Comparison of ENCODE assay signal across 1 cellular context in the genomic region with DNA sequence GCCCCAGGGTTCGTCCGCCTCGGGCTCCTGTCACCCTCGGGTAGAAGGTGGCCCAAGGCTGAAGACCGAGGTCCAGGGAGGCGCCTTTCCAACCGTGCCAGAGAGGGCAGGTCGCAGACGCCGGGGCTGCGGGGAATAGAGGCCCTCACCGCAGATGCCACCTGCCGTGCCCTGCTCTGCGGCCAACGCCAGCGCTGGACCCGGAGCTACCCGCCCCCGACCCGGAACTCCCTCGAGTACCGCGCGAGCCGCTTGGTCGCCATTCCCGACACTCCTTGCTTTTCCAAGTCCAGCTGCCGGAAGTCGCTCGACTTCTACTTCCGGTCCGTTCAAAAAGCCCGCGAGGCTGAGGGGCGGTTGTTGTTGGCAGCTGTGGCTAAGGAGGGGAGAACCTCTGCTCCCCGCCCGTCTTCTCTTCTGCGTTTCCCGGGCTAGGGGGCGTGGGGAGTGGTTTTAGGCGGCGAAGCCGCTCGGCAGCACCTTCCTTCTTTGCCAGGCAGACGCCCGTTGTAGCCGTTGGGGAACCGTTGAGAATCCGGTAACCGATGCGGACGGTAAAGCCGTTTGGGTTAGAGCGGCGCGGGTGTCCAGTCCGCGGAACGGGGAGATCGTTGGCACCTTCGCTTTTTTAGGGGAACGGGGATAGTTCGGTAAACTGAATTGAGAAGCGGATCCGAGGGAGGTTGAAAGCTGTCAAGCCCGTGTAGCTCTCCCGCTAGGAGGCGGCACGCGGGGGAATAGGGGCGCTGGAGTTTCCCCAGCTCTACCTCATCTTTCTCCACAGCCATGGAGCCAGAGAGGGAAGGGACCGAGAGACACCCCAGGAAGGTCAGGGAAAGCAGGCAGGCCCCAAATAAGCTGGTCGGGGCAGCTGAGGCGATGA.
TF ChIP-seq lines count a peak whose summit lies in the region.

A gene with protein sequence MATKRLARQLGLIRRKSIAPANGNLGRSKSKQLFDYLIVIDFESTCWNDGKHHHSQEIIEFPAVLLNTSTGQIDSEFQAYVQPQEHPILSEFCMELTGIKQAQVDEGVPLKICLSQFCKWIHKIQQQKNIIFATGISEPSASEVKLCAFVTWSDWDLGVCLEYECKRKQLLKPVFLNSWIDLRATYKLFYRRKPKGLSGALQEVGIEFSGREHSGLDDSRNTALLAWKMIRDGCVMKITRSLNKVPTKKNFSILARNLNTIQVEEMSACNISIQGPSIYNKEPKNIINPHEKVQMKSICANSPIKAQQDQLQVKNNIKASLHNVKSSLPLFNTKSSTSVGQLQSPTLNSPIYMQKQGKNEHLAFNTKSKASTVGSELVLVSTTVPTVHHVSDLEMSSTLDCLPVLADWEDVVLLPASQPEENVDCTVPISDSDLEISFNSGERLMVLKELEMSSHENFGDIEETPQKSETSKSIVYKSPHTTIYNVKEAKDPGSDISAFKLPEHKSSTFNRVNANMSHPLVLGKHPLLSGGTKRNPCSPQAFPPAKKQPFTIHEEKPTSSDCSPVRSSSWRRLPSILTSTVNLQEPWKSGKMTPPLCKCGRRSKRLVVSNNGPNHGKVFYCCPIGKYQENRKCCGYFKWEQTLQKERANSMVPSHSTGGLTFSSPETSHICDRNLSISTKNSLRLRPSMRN (minus strand): TSS at position 305 of the 883 bp plus-strand sequence. CDS start 42 bp downstream, at position 263.
A gene with protein sequence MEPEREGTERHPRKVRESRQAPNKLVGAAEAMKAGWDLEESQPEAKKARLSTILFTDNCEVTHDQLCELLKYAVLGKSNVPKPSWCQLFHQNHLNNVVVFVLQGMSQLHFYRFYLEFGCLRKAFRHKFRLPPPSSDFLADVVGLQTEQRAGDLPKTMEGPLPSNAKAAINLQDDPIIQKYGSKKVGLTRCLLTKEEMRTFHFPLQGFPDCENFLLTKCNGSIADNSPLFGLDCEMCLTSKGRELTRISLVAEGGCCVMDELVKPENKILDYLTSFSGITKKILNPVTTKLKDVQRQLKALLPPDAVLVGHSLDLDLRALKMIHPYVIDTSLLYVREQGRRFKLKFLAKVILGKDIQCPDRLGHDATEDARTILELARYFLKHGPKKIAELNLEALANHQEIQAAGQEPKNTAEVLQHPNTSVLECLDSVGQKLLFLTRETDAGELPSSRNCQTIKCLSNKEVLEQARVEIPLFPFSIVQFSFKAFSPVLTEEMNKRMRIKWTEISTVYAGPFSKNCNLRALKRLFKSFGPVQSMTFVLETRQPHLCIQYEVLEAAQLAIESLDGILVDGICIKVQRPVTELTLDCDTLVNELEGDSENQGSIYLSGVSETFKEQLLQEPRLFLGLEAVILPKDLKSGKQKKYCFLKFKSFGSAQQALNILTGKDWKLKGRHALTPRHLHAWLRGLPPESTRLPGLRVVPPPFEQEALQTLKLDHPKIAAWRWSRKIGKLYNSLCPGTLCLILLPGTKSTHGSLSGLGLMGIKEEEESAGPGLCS (plus strand): TSS at position 360 of the 883 bp plus-strand sequence. CDS start 427 bp downstream, at position 787.

TF ChIP-seq in K562, 482 proteins besides CTCF, POLR2A, EP300 and RAD21 (continued from another document and continues in another):
- TF ChIP-seq ELF2 (CRISPR knock-in tag; IDR thresholded peaks at IDR 0.05): peak; percentile 52
- TF ChIP-seq, protein P1, sequence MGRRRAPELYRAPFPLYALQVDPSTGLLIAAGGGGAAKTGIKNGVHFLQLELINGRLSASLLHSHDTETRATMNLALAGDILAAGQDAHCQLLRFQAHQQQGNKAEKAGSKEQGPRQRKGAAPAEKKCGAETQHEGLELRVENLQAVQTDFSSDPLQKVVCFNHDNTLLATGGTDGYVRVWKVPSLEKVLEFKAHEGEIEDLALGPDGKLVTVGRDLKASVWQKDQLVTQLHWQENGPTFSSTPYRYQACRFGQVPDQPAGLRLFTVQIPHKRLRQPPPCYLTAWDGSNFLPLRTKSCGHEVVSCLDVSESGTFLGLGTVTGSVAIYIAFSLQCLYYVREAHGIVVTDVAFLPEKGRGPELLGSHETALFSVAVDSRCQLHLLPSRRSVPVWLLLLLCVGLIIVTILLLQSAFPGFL (CRISPR knock-in tag; IDR thresholded peaks at IDR 0.05): no peak; the same call in 1 of the 2 replicates
- TF ChIP-seq KHSRP (IDR thresholded peaks at IDR 0.05): no peak
- TF ChIP-seq E2F3 (CRISPR knock-in tag; IDR thresholded peaks at IDR 0.05): 0 out of 2 replicates have a peak, but pooled peaks have one; percentile 25
- no peak for TF ChIP-seq MCM7 (IDR thresholded peaks at IDR 0.05)
- no peak for TF ChIP-seq SMARCB1 (IDR thresholded peaks at IDR 0.05; ENCODE audit: insufficient read length, low read depth)
- TF ChIP-seq ZNF780A (CRISPR knock-in tag; IDR thresholded peaks at IDR 0.05): no peak
- no peak for TF ChIP-seq MCM2 (IDR thresholded peaks at IDR 0.05; ENCODE audit: low read depth)
- TF ChIP-seq, protein P2, sequence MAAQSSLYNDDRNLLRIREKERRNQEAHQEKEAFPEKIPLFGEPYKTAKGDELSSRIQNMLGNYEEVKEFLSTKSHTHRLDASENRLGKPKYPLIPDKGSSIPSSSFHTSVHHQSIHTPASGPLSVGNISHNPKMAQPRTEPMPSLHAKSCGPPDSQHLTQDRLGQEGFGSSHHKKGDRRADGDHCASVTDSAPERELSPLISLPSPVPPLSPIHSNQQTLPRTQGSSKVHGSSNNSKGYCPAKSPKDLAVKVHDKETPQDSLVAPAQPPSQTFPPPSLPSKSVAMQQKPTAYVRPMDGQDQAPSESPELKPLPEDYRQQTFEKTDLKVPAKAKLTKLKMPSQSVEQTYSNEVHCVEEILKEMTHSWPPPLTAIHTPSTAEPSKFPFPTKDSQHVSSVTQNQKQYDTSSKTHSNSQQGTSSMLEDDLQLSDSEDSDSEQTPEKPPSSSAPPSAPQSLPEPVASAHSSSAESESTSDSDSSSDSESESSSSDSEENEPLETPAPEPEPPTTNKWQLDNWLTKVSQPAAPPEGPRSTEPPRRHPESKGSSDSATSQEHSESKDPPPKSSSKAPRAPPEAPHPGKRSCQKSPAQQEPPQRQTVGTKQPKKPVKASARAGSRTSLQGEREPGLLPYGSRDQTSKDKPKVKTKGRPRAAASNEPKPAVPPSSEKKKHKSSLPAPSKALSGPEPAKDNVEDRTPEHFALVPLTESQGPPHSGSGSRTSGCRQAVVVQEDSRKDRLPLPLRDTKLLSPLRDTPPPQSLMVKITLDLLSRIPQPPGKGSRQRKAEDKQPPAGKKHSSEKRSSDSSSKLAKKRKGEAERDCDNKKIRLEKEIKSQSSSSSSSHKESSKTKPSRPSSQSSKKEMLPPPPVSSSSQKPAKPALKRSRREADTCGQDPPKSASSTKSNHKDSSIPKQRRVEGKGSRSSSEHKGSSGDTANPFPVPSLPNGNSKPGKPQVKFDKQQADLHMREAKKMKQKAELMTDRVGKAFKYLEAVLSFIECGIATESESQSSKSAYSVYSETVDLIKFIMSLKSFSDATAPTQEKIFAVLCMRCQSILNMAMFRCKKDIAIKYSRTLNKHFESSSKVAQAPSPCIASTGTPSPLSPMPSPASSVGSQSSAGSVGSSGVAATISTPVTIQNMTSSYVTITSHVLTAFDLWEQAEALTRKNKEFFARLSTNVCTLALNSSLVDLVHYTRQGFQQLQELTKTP (IDR thresholded peaks at IDR 0.05; ENCODE audit: low read depth in 1 of 2, partially characterized antibody in 2 of 2): peak in 1 of 2 experiments; percentile 82
- no peak for TF ChIP-seq PHB2 (IDR thresholded peaks at IDR 0.05; ENCODE audit: low read depth)
- TF ChIP-seq SIN3B (IDR thresholded peaks at IDR 0.05; ENCODE audit: low read depth): peak; percentile 77
- TF ChIP-seq, protein P3, sequence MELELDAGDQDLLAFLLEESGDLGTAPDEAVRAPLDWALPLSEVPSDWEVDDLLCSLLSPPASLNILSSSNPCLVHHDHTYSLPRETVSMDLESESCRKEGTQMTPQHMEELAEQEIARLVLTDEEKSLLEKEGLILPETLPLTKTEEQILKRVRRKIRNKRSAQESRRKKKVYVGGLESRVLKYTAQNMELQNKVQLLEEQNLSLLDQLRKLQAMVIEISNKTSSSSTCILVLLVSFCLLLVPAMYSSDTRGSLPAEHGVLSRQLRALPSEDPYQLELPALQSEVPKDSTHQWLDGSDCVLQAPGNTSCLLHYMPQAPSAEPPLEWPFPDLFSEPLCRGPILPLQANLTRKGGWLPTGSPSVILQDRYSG (tag; conservative IDR thresholded peaks at IDR 0.05; ENCODE audit: low read depth): 0 out of 2 replicates have a peak, but pooled peaks have one; percentile 15
- TF ChIP-seq ZNF253 (CRISPR knock-in tag; conservative IDR thresholded peaks at IDR 0.05): no peak
- TF ChIP-seq ZSCAN29 (IDR thresholded peaks at IDR 0.05): peak; percentile 88
- TF ChIP-seq, protein P4, sequence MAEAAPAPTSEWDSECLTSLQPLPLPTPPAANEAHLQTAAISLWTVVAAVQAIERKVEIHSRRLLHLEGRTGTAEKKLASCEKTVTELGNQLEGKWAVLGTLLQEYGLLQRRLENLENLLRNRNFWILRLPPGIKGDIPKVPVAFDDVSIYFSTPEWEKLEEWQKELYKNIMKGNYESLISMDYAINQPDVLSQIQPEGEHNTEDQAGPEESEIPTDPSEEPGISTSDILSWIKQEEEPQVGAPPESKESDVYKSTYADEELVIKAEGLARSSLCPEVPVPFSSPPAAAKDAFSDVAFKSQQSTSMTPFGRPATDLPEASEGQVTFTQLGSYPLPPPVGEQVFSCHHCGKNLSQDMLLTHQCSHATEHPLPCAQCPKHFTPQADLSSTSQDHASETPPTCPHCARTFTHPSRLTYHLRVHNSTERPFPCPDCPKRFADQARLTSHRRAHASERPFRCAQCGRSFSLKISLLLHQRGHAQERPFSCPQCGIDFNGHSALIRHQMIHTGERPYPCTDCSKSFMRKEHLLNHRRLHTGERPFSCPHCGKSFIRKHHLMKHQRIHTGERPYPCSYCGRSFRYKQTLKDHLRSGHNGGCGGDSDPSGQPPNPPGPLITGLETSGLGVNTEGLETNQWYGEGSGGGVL (CRISPR knock-in tag; IDR thresholded peaks at IDR 0.05): no peak
- TF ChIP-seq ETS2 (tag; IDR thresholded peaks at IDR 0.05; ENCODE audit: borderline replicate concordance, poor library complexity, severe bottlenecking): no peak
- no peak for TF ChIP-seq SLC30A9 (CRISPR knock-in tag; IDR thresholded peaks at IDR 0.05)
- no peak for TF ChIP-seq ZC3H11A (IDR thresholded peaks at IDR 0.05; ENCODE audit: low read depth, low read length)
- TF ChIP-seq CXXC5 (CRISPR knock-in tag; IDR thresholded peaks at IDR 0.05): peak; percentile 84
- TF ChIP-seq SMAD4 (CRISPR knock-in tag; conservative IDR thresholded peaks at IDR 0.05): peak; percentile 74
- TF ChIP-seq ZNF778 (CRISPR knock-in tag; IDR thresholded peaks at IDR 0.05): no peak
- no peak for TF ChIP-seq RBM14 (IDR thresholded peaks at IDR 0.05; ENCODE audit: borderline replicate concordance, insufficient read depth, low read depth, low read length)
- TF ChIP-seq MTF1 (CRISPR knock-in tag; IDR thresholded peaks at IDR 0.05; ENCODE audit: borderline replicate concordance): no peak
- TF ChIP-seq FOXP1 (CRISPR knock-in tag; IDR thresholded peaks at IDR 0.05): 0 out of 2 replicates have a peak, but pooled peaks have one; percentile 44
- TF ChIP-seq ZNF551 (CRISPR knock-in tag; IDR thresholded peaks at IDR 0.05): no peak
- TF ChIP-seq POLR2AphosphoS5 (IDR thresholded peaks at IDR 0.05; ENCODE audit: control insufficient read depth, insufficient read depth, low read depth, low read length): peak; percentile 92
- no peak for TF ChIP-seq ZNF133 (CRISPR knock-in tag; IDR thresholded peaks at IDR 0.05)
- TF ChIP-seq, protein P5, sequence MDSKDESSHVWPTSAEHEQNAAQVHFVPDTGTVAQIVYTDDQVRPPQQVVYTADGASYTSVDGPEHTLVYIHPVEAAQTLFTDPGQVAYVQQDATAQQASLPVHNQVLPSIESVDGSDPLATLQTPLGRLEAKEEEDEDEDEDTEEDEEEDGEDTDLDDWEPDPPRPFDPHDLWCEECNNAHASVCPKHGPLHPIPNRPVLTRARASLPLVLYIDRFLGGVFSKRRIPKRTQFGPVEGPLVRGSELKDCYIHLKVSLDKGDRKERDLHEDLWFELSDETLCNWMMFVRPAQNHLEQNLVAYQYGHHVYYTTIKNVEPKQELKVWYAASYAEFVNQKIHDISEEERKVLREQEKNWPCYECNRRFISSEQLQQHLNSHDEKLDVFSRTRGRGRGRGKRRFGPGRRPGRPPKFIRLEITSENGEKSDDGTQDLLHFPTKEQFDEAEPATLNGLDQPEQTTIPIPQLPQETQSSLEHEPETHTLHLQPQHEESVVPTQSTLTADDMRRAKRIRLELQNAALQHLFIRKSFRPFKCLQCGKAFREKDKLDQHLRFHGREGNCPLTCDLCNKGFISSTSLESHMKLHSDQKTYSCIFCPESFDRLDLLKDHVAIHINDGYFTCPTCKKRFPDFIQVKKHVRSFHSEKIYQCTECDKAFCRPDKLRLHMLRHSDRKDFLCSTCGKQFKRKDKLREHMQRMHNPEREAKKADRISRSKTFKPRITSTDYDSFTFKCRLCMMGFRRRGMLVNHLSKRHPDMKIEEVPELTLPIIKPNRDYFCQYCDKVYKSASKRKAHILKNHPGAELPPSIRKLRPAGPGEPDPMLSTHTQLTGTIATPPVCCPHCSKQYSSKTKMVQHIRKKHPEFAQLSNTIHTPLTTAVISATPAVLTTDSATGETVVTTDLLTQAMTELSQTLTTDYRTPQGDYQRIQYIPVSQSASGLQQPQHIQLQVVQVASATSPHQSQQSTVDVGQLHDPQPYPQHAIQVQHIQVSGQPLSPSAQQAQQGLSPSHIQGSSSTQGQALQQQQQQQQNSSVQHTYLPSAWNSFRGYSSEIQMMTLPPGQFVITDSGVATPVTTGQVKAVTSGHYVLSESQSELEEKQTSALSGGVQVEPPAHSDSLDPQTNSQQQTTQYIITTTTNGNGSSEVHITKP (IDR thresholded peaks at IDR 0.05; ENCODE audit: partially characterized antibody): peak; percentile 80
- TF ChIP-seq SMARCC2 (IDR thresholded peaks at IDR 0.05; ENCODE audit: low read depth): peak; percentile 34; the same call in 1 of the 2 replicates
- TF ChIP-seq, protein P6, sequence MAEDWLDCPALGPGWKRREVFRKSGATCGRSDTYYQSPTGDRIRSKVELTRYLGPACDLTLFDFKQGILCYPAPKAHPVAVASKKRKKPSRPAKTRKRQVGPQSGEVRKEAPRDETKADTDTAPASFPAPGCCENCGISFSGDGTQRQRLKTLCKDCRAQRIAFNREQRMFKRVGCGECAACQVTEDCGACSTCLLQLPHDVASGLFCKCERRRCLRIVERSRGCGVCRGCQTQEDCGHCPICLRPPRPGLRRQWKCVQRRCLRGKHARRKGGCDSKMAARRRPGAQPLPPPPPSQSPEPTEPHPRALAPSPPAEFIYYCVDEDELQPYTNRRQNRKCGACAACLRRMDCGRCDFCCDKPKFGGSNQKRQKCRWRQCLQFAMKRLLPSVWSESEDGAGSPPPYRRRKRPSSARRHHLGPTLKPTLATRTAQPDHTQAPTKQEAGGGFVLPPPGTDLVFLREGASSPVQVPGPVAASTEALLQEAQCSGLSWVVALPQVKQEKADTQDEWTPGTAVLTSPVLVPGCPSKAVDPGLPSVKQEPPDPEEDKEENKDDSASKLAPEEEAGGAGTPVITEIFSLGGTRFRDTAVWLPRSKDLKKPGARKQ (CRISPR knock-in tag; IDR thresholded peaks at IDR 0.05): no peak
- no peak; the same call in 1 of the 2 replicates for TF ChIP-seq ZNF12 (CRISPR knock-in tag; IDR thresholded peaks at IDR 0.05)
